ENCODE assay signal across 11 cellular contexts in the genomic region with DNA sequence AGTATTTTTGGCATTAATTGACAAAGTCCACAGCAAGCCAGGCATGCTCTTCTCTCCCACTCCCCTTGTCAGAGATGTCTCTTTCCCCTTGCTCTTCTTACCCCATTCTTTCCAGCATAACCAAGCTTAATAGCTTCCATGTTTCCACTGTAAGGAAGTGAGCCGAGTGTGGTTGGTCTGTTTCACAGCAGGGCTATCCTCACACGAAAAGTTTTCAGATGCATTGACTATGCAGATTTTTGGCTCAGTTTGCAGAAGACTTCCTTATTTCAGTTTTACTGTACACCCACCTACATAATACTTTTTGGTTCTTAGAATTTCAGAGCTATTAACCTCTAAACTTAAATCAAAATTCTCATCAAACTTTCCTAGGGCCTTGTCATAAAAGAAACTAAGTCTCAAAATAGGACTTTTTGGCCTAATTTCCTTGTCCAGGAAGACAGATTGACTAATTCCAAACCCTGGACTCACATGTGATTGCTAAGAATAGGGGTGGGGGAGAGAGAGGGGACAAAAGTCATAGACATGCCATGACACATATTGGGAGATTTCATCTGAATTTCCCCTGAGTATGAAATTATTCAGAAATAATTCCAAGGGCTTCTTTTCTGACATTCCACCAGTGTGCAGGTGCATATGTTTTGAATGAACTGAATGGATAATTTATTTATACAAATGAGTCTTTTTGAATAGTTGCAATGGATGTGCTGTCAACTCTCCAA. TPM values are rescaled to one million over a fixed set of nuclear protein-coding genes. Genes with fewer than 3 reads are reported as not detected.
DNase-seq lines count a peak whose midpoint lies in the region; ATAC-seq and TF ChIP-seq lines count a peak whose summit lies in the region.
"Had no signal": no experiment of that assay in that cellular context is flagged by ENCODE, and none has a peak within 500 bp of the region (broad histone marks: within the 10 kb centered on the region; RNA-seq: fewer than 3 reads in every experiment).

No MANE protein-coding gene starts in this region.

- H2AFZ ChIP-seq in smooth muscle cell (ENCODE audit: low read depth): no peak overlapping the region

- no peaks in the 10 kb centered on the region for H3K4me1 ChIP-seq in smooth muscle cell (ENCODE audit: low read depth)

- no peaks in the 10 kb centered on the region for H3K79me2 ChIP-seq in smooth muscle cell (ENCODE audit: low read depth)

- no peaks in the 10 kb centered on the region for H3K36me3 ChIP-seq in smooth muscle cell (ENCODE audit: low read depth)

- peaks cover 27 to 42% of the 10 kb centered on the region in 2 donors for H3K4me1 Mint-ChIP-seq in stimulated activated naive B cell treated with anti-CD40 and anti-IgM and Interleukin-4, amounts not matched to agents 10 μg/mL and 1 μg/mL and 100 μg/mL, for 72 hours

- no peaks in the 10 kb centered on the region for H4K20me1 ChIP-seq in smooth muscle cell (ENCODE audit: low read depth)

- H3K27ac ChIP-seq in HL-60 (replicated peaks): peak overlapping the region; percentile 43
- no peak overlapping the region for H3K27ac ChIP-seq in smooth muscle cell (ENCODE audit: low read depth)

- WGBS in smooth muscle cell (ENCODE audit: low lambda C conversion rate): 91% methylated on average over 2 of the region's 2 CpGs

- peaks cover 0 to 11% of the 10 kb centered on the region in 2 donors for H3K27me3 Mint-ChIP-seq in stimulated activated naive B cell treated with anti-CD40 and anti-IgM and Interleukin-4, amounts not matched to agents 10 μg/mL and 1 μg/mL and 100 μg/mL, for 72 hours

- no peak for TF ChIP-seq CTCF in HL-60 (IDR thresholded peaks at IDR 0.05; ENCODE audit: insufficient read depth, low read length)
- TF ChIP-seq CTCF in smooth muscle cell (IDR thresholded peaks at IDR 0.05; ENCODE audit: borderline replicate concordance, insufficient read depth, poor library complexity, severe bottlenecking): no peak

- H3K27me3 ChIP-seq in HL-60 (ENCODE audit: insufficient read depth, poor library complexity, severe bottlenecking): no peaks in the 10 kb centered on the region
- H3K27me3 ChIP-seq in smooth muscle cell (ENCODE audit: low read depth): no peaks in the 10 kb centered on the region

- H3K4me3 Mint-ChIP-seq in stimulated activated naive B cell treated with anti-CD40 and anti-IgM and Interleukin-4, amounts not matched to agents 10 μg/mL and 1 μg/mL and 100 μg/mL, for 72 hours: peak overlapping the region; percentile 39 to 58
- H3K4me3 Mint-ChIP-seq: GM23338 had no signal

- no peak overlapping the region for H3K9ac ChIP-seq in smooth muscle cell (ENCODE audit: low read depth)

- H3K9me3 Mint-ChIP-seq in activated naive CD4-positive, alpha-beta T cell treated with anti-CD3 and anti-CD28 coated beads, Interleukin-2, amount 50 U/mL, for 72 hours: peaks cover 0 to 3% of the 10 kb centered on the region in 2 donors
- no peaks in the 10 kb centered on the region for H3K9me3 Mint-ChIP-seq in stimulated activated naive B cell treated with anti-CD40 and anti-IgM and Interleukin-4, amounts not matched to agents 10 μg/mL and 1 μg/mL and 100 μg/mL, for 72 hours
- H3K9me3 Mint-ChIP-seq: GM23338 had no signal

- no peaks in the 10 kb centered on the region for H3K9me3 ChIP-seq in smooth muscle cell (replicated peaks; ENCODE audit: low read depth)

- no peak overlapping the region for H3K4me2 ChIP-seq in smooth muscle cell
- H3K4me2 ChIP-seq: GM23338 had no signal

- no peaks in the 10 kb centered on the region for H3F3A ChIP-seq in smooth muscle cell (ENCODE audit: low read depth)

- H3K4me3 ChIP-seq in HL-60 (replicated peaks; ENCODE audit: insufficient read depth, low read length): no peak overlapping the region
- H3K4me3 ChIP-seq in smooth muscle cell: no peak overlapping the region
- H3K4me3 ChIP-seq: GM23338 had no signal

- DNase-seq in activated naive CD4-positive, alpha-beta T cell treated with anti-CD3 and anti-CD28 coated beads, Interleukin-2, amount 50 U/mL, for 72 hours (ENCODE audit: low spot score in 2 of 2): no peak
- no peak for DNase-seq in activated naive CD4-positive, alpha-beta T cell treated with Interleukin-2 at 50 U/mL for 16 hours
- DNase-seq in HL-60 (ENCODE audit: low read depth in 1 of 2, low spot score in 1 of 2) (peak; percentile 20 to 81), SW 1271 (lab: John Stamatoyannopoulos, UW) (no peak), NCI-H748 (lab: John Stamatoyannopoulos, UW; ENCODE audit: unreplicated experiment) (no peak), smooth muscle cell (lab: John Stamatoyannopoulos, UW; ENCODE audit: unreplicated experiment) (no peak)
- peak; percentile 56 for DNase-seq in stimulated activated naive B cell treated with anti-CD40 and anti-IgM and Interleukin-4, amounts not matched to agents 10 μg/mL and 1 μg/mL and 100 μg/mL, for 72 hours
- DNase-seq: NCI-H1436 had no signal

- no peaks in the 10 kb centered on the region for H3K36me3 Mint-ChIP-seq in activated naive CD4-positive, alpha-beta T cell treated with anti-CD3 and anti-CD28 coated beads, Interleukin-2, amount 50 U/mL, for 72 hours
- H3K36me3 Mint-ChIP-seq in stimulated activated naive B cell treated with anti-CD40 and anti-IgM and Interleukin-4, amounts not matched to agents 10 μg/mL and 1 μg/mL and 100 μg/mL, for 72 hours: peaks cover 0 to 1% of the 10 kb centered on the region in 2 donors

- no peak overlapping the region for H3K27ac Mint-ChIP-seq in activated naive CD4-positive, alpha-beta T cell treated with anti-CD3 and anti-CD28 coated beads, Interleukin-2, amount 50 U/mL, for 72 hours
- peak overlapping the region; percentile 82 for H3K27ac Mint-ChIP-seq in stimulated activated naive B cell treated with anti-CD40 and anti-IgM and Interleukin-4, amounts not matched to agents 10 μg/mL and 1 μg/mL and 100 μg/mL, for 72 hours
- H3K27ac Mint-ChIP-seq: GM23338 had no signal

- ATAC-seq in activated naive CD4-positive, alpha-beta T cell treated with anti-CD3 and anti-CD28 coated beads, Interleukin-2, amount 50 U/mL, for 72 hours: peak; percentile 67 to 76
- ATAC-seq in GM21786 (IDR thresholded peaks at IDR 0.05; ENCODE audit: unreplicated experiment): peak; percentile 80
- ATAC-seq in stimulated activated naive B cell treated with anti-CD40 and anti-IgM and Interleukin-4, amounts not matched to agents 10 μg/mL and 1 μg/mL and 100 μg/mL, for 72 hours (replicated peaks): peak; percentile 90 to 92
- ATAC-seq: GM23338 had no signal

RNA-seq across cellular contexts. Expression of a gene that starts 7.3 kb away (rescaled TPM):
- total RNA-seq in activated naive CD4-positive, alpha-beta T cell treated with anti-CD3 and anti-CD28 coated beads, Interleukin-2, amount 50 U/mL, for 72 hours: not detected
- total RNA-seq in smooth muscle cell: 0.63 and 1.7 TPM in 2 replicates
- polyA plus RNA-seq in smooth muscle cell: 0.63 and 1.0 TPM in 2 replicates
- total RNA-seq: GM23338, osteoblast had no signal
- polyA plus RNA-seq: GM23338 had no signal

Comparison
In these comparisons a context has a peak if more than half of its experiments do, and no peak if none do; other contexts are left out.
1. DNase-seq: peak in HL-60 (2 of 2) and stimulated activated naive B cell treated with anti-CD40 and anti-IgM and Interleukin-4, amounts not matched to agents 10 μg/mL and 1 μg/mL and 100 μg/mL, for 72 hours (single experiment); none in activated naive CD4-positive, alpha-beta T cell treated with anti-CD3 and anti-CD28 coated beads, Interleukin-2, amount 50 U/mL, for 72 hours (0 of 2), activated naive CD4-positive, alpha-beta T cell treated with Interleukin-2 at 50 U/mL for 16 hours (single experiment), SW 1271 (0 of 2), NCI-H748 (single experiment) and smooth muscle cell (single experiment).
2. Peak in every context shown above with its lines, with median percentiles within 50 percentile points of each other: ATAC-seq.